10 cellular contexts compared by ENCODE assay signal in the genomic region with DNA sequence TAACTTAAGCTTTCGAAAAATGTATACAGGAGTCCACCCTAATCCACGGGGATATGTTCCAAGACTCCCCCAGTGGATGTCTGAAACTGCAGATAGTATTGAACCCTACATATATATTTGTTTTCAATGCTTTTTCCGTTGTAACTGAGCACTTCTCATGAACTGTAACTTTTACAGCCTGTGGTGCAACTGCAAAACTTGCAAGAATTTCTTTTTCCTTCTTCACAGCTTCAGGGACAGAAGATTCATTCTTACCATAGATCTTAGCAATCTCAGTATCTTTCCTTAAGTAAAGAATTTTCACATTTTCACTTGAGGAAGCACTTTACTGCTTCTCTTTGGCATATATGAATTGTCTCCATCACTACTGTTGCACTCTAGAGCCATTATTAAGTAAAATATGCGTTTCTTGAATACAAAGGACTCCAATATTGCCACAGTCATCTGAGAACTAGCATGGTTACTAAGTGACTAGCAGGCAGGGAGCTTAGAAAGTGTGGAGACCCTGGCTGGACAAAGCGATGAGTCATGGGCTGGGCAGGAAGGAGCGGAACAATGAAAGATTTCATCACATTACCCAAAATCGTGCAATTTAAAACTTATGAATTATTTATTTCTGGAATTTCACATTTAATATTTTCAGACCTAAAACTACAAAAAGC. TPM values are rescaled to one million over a fixed set of nuclear protein-coding genes. Genes with fewer than 3 reads are reported as not detected.
DNase-seq lines count a peak whose midpoint lies in the region; TF ChIP-seq lines count a peak whose summit lies in the region.
"Had no signal": no experiment of that assay in that cellular context is flagged by ENCODE, and none has a peak within 500 bp of the region (broad histone marks: within the 10 kb centered on the region; RNA-seq: fewer than 3 reads in every experiment).

No MANE protein-coding gene starts in this region.

- no peak for TF ChIP-seq CTCF in astrocyte of the cerebellum (IDR thresholded peaks at IDR 0.05; ENCODE audit: low read depth, low read length, missing control alignments)

- H3K9me3 Mint-ChIP-seq in immature natural killer cell = no peaks in the 10 kb centered on the region
- H3K9me3 Mint-ChIP-seq: CD8-positive, alpha-beta T cell had no signal

- H3K4me3 Mint-ChIP-seq in immature natural killer cell = no peak overlapping the region
- H3K4me3 Mint-ChIP-seq: activated CD4-positive, alpha-beta T cell treated with anti-CD3 and anti-CD28 coated beads for 36 hours; CD8-positive, alpha-beta T cell had no signal

- no peak overlapping the region for H3K4me3 ChIP-seq in astrocyte of the cerebellum (ENCODE audit: low read depth, low read length)

- H3K27me3 Mint-ChIP-seq in immature natural killer cell (ENCODE audit: low read depth in 3 of 3) = no peaks in the 10 kb centered on the region
- H3K27me3 Mint-ChIP-seq: activated CD4-positive, alpha-beta T cell treated with anti-CD3 and anti-CD28 coated beads for 36 hours had no signal

- H3K27ac Mint-ChIP-seq in immature natural killer cell = no peak overlapping the region
- H3K27ac Mint-ChIP-seq: activated CD4-positive, alpha-beta T cell treated with anti-CD3 and anti-CD28 coated beads for 36 hours; CD8-positive, alpha-beta T cell had no signal

- peak; percentile 55 for DNase-seq in A172 (ENCODE audit: low spot score)
- peak; percentile 88 for DNase-seq in HS-27A (ENCODE audit: low read depth)
- peak; percentile 65 for DNase-seq in astrocyte of the cerebellum (ENCODE audit: low read depth)
- DNase-seq in left kidney (ENCODE audit: low read depth, low spot score) = peak; percentile 36
- DNase-seq in immature natural killer cell = no peak
- DNase-seq in germinal center (ENCODE audit: low spot score) = no peak
- no peak for DNase-seq in LoVo (ENCODE audit: low spot score)
- DNase-seq in NCI-H2107 treated with DMSO at 0.1 percent for 48 hours (lab: John Stamatoyannopoulos, UW; ENCODE audit: unreplicated experiment) = no peak
- DNase-seq: activated CD4-positive, alpha-beta T cell treated with anti-CD3 and anti-CD28 coated beads for 36 hours; CD8-positive, alpha-beta T cell had no signal

- in situ Hi-C loops in astrocyte of the cerebellum (cut with HindIII; ENCODE audit: low sequenced_read_pairs) = no loop called here

- H3K36me3 Mint-ChIP-seq in immature natural killer cell = no peaks in the 10 kb centered on the region
- H3K36me3 Mint-ChIP-seq: CD8-positive, alpha-beta T cell had no signal

- peaks cover 13 to 35% of the 10 kb centered on the region in 2 donors for H3K4me1 Mint-ChIP-seq in immature natural killer cell

RNA-seq across cellular contexts. Expression of a gene that starts 14.1 kb away (rescaled TPM):
- total RNA-seq in A172 (2014; rRNA removed; shearing (Covaris generic)) = 25.0 and 30.7 TPM in 2 replicates
- 10 to 100 TPM; 23.0 to 35.9 (median 30.8) TPM for polyA plus RNA-seq in immature natural killer cell

Comparison
In these comparisons a context has a peak if more than half of its experiments do, and no peak if none do; other contexts are left out.
1. DNase-seq: peak in A172 (single experiment), HS-27A (single experiment), astrocyte of the cerebellum (single experiment) and left kidney (single experiment); none in immature natural killer cell (0 of 3), germinal center (single experiment), LoVo (single experiment) and NCI-H2107 treated with DMSO at 0.1 percent for 48 hours (single experiment).